Comparison of ENCODE assay signal across 10 cellular contexts in genomic region chr12:27463826-27464554, GRCh38. TPM values are rescaled to one million over a fixed set of nuclear protein-coding genes. Genes with fewer than 3 reads are reported as not detected.
DNase-seq lines count a peak whose midpoint lies in the region; ATAC-seq and TF ChIP-seq lines count a peak whose summit lies in the region.
"Had no signal": no experiment of that assay in that cellular context is flagged by ENCODE, and none has a peak within 500 bp of the region (broad histone marks: within the 10 kb centered on the region; RNA-seq: fewer than 3 reads in every experiment).

No MANE protein-coding gene starts in this region.

- peaks cover 43% of the 10 kb centered on the region for H3K4me1 Mint-ChIP-seq in activated CD8-positive, alpha-beta T cell treated with anti-CD3 and anti-CD28 coated beads for 36 hours (ENCODE audit: low read depth)

- peak; percentile 15 to 17 for DNase-seq in stimulated activated CD4-positive, alpha-beta T cell treated with anti-CD3 and anti-CD28 coated beads, Interleukin-4, amount 100 ng/mL, for 48 hours (ENCODE audit: low read depth in 2 of 2)
- no peak for DNase-seq in stimulated activated CD4-positive, alpha-beta T cell treated with anti-CD3 and anti-CD28 coated beads, Interleukin-4, amount 100 ng/mL, for 24 hours
- peak; percentile 44 for DNase-seq in activated CD8-positive, alpha-beta T cell treated with anti-CD3 and anti-CD28 coated beads for 36 hours
- peak; percentile 81 to 90 (median 90) for DNase-seq in right cardiac atrium
- no peak for DNase-seq in NCI-H187 treated with DMSO at 0.1 percent for 48 hours (lab: John Stamatoyannopoulos, UW)
- DNase-seq in NOMO-1 (lab: John Stamatoyannopoulos, UW; ENCODE audit: unreplicated experiment in 2 of 2) = no peak
- DNase-seq: dorsolateral prefrontal cortex had no signal

- no peak for TF ChIP-seq CTCF in activated CD8-positive, alpha-beta T cell treated with anti-CD3 and anti-CD28 coated beads for 36 hours (IDR thresholded peaks at IDR 0.05)

- POLR2A ChIA-PET in activated CD8-positive, alpha-beta T cell treated with anti-CD3 and anti-CD28 coated beads for 36 hours (lab: Charles Lee) = no interaction called here

- no peak for ATAC-seq in activated CD8-positive, alpha-beta T cell treated with anti-CD3 and anti-CD28 coated beads for 36 hours
- ATAC-seq in right cardiac atrium (peak; percentile 70 to 86), HG02852 (IDR thresholded peaks at IDR 0.05; ENCODE audit: unreplicated experiment) (no peak), HG03460 (IDR thresholded peaks at IDR 0.05; ENCODE audit: unreplicated experiment) (no peak)

- 66% methylated on average over 10 of the region's 10 CpGs for WGBS in right cardiac atrium

- CTCF ChIA-PET in activated CD8-positive, alpha-beta T cell treated with anti-CD3 and anti-CD28 coated beads for 36 hours (lab: Charles Lee) = interaction anchor here (1.1 to 2.4 kb wide), 3 partner anchors 28 to 171 kb away, joined by 3 to 6 read pairs (median 3); no protein-coding TSS in a partner anchor

- no peaks in the 10 kb centered on the region for H3K36me3 Mint-ChIP-seq in activated CD8-positive, alpha-beta T cell treated with anti-CD3 and anti-CD28 coated beads for 36 hours (ENCODE audit: low read depth)

- peaks cover 10% of the 10 kb centered on the region for H3K27me3 Mint-ChIP-seq in activated CD8-positive, alpha-beta T cell treated with anti-CD3 and anti-CD28 coated beads for 36 hours
- H3K27me3 Mint-ChIP-seq: progenitor cell of endocrine pancreas had no signal

- no peaks in the 10 kb centered on the region for H3K4me1 ChIP-seq in right cardiac atrium (ENCODE audit: control insufficient read depth, insufficient read depth, low read length)

- no peak overlapping the region for H3K4me3 Mint-ChIP-seq in activated CD8-positive, alpha-beta T cell treated with anti-CD3 and anti-CD28 coated beads for 36 hours

- H3K27ac ChIP-seq in right cardiac atrium (ENCODE audit: low read length) = no peak overlapping the region
- H3K27ac ChIP-seq: dorsolateral prefrontal cortex had no signal

- no peak overlapping the region for H3K27ac Mint-ChIP-seq in activated CD8-positive, alpha-beta T cell treated with anti-CD3 and anti-CD28 coated beads for 36 hours
- H3K27ac Mint-ChIP-seq: progenitor cell of endocrine pancreas had no signal

- intact Hi-C loops in activated CD8-positive, alpha-beta T cell treated with anti-CD3 and anti-CD28 coated beads for 36 hours (cut with micrococcal nuclease) = loop anchor here (5.0 kb wide), 1 partner anchor 68 kb away; no protein-coding TSS in a partner anchor
- intact Hi-C loops in right cardiac atrium (cut with DNase I) = no loop called here

- no peaks in the 10 kb centered on the region for H3K9me3 ChIP-seq in right cardiac atrium (ENCODE audit: control insufficient read depth, low read length)

- H3K9me3 Mint-ChIP-seq in activated CD8-positive, alpha-beta T cell treated with anti-CD3 and anti-CD28 coated beads for 36 hours = peaks cover 4% of the 10 kb centered on the region

- H3K27me3 ChIP-seq in right cardiac atrium (ENCODE audit: control insufficient read depth, insufficient read depth) = no peaks in the 10 kb centered on the region
- H3K27me3 ChIP-seq: dorsolateral prefrontal cortex had no signal

- no peak overlapping the region for H3K4me3 ChIP-seq in right cardiac atrium (ENCODE audit: low read length)
- H3K4me3 ChIP-seq: dorsolateral prefrontal cortex had no signal

RNA-seq across cellular contexts. Expression of gene SMCO2, which starts 17.5 kb away (rescaled TPM):
- under 1 TPM in 1 of 2 experiments, not detected in 1; 0.32 TPM for total RNA-seq in activated CD8-positive, alpha-beta T cell treated with anti-CD3 and anti-CD28 coated beads for 36 hours
- under 1 TPM in 1 of 4 donors, not detected in 3; 0.28 TPM for total RNA-seq in right cardiac atrium
- polyA plus RNA-seq in right cardiac atrium = 0.14 TPM

Comparison
In these comparisons a context has a peak if more than half of its experiments do, and no peak if none do; other contexts are left out.
1. DNase-seq: peak in stimulated activated CD4-positive, alpha-beta T cell treated with anti-CD3 and anti-CD28 coated beads, Interleukin-4, amount 100 ng/mL, for 48 hours (2 of 2), activated CD8-positive, alpha-beta T cell treated with anti-CD3 and anti-CD28 coated beads for 36 hours (single experiment) and right cardiac atrium (3 of 3); none in stimulated activated CD4-positive, alpha-beta T cell treated with anti-CD3 and anti-CD28 coated beads, Interleukin-4, amount 100 ng/mL, for 24 hours (single experiment), NCI-H187 treated with DMSO at 0.1 percent for 48 hours (single experiment) and NOMO-1 (0 of 2).
2. ATAC-seq: peak in right cardiac atrium (2 of 2); none in activated CD8-positive, alpha-beta T cell treated with anti-CD3 and anti-CD28 coated beads for 36 hours (single experiment), HG02852 (single experiment) and HG03460 (single experiment).